Comparison of ENCODE assay signal across 19 cellular contexts in genomic region chr9:108884701-108885100, GRCh38. TPM values are rescaled to one million over a fixed set of nuclear protein-coding genes. Genes with fewer than 3 reads are reported as not detected.
DNase-seq lines count a peak whose midpoint lies in the region; ATAC-seq and TF ChIP-seq lines count a peak whose summit lies in the region.
"Had no signal": no experiment of that assay in that cellular context is flagged by ENCODE, and none has a peak within 500 bp of the region (broad histone marks: within the 10 kb centered on the region; RNA-seq: fewer than 3 reads in every experiment).

No MANE protein-coding gene starts in this region.

- intact Hi-C loops in activated CD4-positive, alpha-beta T cell treated with anti-CD3 and anti-CD28 coated beads for 36 hours (cut with DNase I, micrococcal nuclease), result loop anchor here in 1 of 2 experiments (5.0 kb wide), 1 partner anchor 233 kb away; the partner anchor contains the start of gene TMEM245
- intact Hi-C loops in aorta (cut with DNase I), result no loop called here

- CTCF ChIA-PET in activated CD4-positive, alpha-beta T cell treated with anti-CD3 and anti-CD28 coated beads for 36 hours (lab: Charles Lee), result interaction anchor here (0.9 kb wide), 1 partner anchor 1459 kb away, joined by 3 read pairs; no protein-coding TSS in a partner anchor

- H3K27ac ChIP-seq in hepatocyte (peak overlapping the region; percentile 80), aorta (ENCODE audit: low read depth in 1 of 2, low read length in 2 of 2) (no peak overlapping the region)
- H3K27ac ChIP-seq: 22Rv1, C4-2B, HL-60 had no signal

- peaks cover 43% of the 10 kb centered on the region for H3K36me3 Mint-ChIP-seq in activated CD4-positive, alpha-beta T cell treated with anti-CD3 and anti-CD28 coated beads for 36 hours (ENCODE audit: low read depth)
- H3K36me3 Mint-ChIP-seq in activated naive CD8-positive, alpha-beta T cell, result peaks cover 22% of the 10 kb centered on the region
- H3K36me3 Mint-ChIP-seq in activated naive CD8-positive, alpha-beta T cell treated with anti-CD3 and anti-CD28 coated beads for 36 hours, result peaks cover 37% of the 10 kb centered on the region
- peaks cover 92% of the 10 kb centered on the region for H3K36me3 Mint-ChIP-seq in stimulated activated effector memory CD8-positive, alpha-beta T cell treated with anti-CD3 and anti-CD28 coated beads, Interleukin-12 subunit alpha, Interleukin-12 subunit beta, amount 100 ng/mL, for 72 hours

- H4K20me1 ChIP-seq in hepatocyte (ENCODE audit: insufficient read depth, poor library complexity, severe bottlenecking), result no peaks in the 10 kb centered on the region

- no peak for ATAC-seq in activated CD4-positive, alpha-beta T cell treated with anti-CD3 and anti-CD28 coated beads for 36 hours
- ATAC-seq in stimulated activated effector memory CD8-positive, alpha-beta T cell treated with anti-CD3 and anti-CD28 coated beads, Interleukin-12 subunit alpha, Interleukin-12 subunit beta, amount 100 ng/mL, for 72 hours, result no peak
- ATAC-seq in aorta (ENCODE audit: low FRiP score), result no peak
- ATAC-seq: A549 had no signal

- H3K4me3 ChIP-seq in hepatocyte (no peak overlapping the region), aorta (ENCODE audit: low read length in 2 of 2) (no peak overlapping the region)
- H3K4me3 ChIP-seq: A549, HAP-1 had no signal

- H3K36me3 ChIP-seq in hepatocyte (replicated peaks; ENCODE audit: insufficient read depth, low read depth) (peaks cover 4% of the 10 kb centered on the region), aorta (ENCODE audit: control insufficient read depth in 1 of 2, insufficient read depth in 2 of 2, low read length in 1 of 2) (peaks cover 4 to 5% of the 10 kb centered on the region in 2 donors)

- no peaks in the 10 kb centered on the region for H3K27me3 Mint-ChIP-seq in activated CD4-positive, alpha-beta T cell treated with anti-CD3 and anti-CD28 coated beads for 36 hours
- H3K27me3 Mint-ChIP-seq in activated naive CD8-positive, alpha-beta T cell, result no peaks in the 10 kb centered on the region
- H3K27me3 Mint-ChIP-seq in activated naive CD8-positive, alpha-beta T cell treated with anti-CD3 and anti-CD28 coated beads for 36 hours, result no peaks in the 10 kb centered on the region
- H3K27me3 Mint-ChIP-seq: CD4-positive, alpha-beta T cell had no signal

- H3K4me3 Mint-ChIP-seq in activated CD4-positive, alpha-beta T cell treated with anti-CD3 and anti-CD28 coated beads for 36 hours, result no peak overlapping the region
- no peak overlapping the region for H3K4me3 Mint-ChIP-seq in activated naive CD8-positive, alpha-beta T cell
- H3K4me3 Mint-ChIP-seq in activated naive CD8-positive, alpha-beta T cell treated with anti-CD3 and anti-CD28 coated beads for 36 hours, result no peak overlapping the region
- no peak overlapping the region for H3K4me3 Mint-ChIP-seq in stimulated activated effector memory CD8-positive, alpha-beta T cell treated with anti-CD3 and anti-CD28 coated beads, Interleukin-12 subunit alpha, Interleukin-12 subunit beta, amount 100 ng/mL, for 72 hours
- H3K4me3 Mint-ChIP-seq: CD4-positive, alpha-beta T cell had no signal

- H3K4me1 ChIP-seq in hepatocyte (ENCODE audit: insufficient read depth) (peaks cover 22% of the 10 kb centered on the region), aorta (ENCODE audit: control insufficient read depth in 1 of 2, insufficient read depth in 2 of 2, low read length in 2 of 2) (peaks cover 0 to 2% of the 10 kb centered on the region in 2 donors)
- H3K4me1 ChIP-seq: Caco-2, HAP-1 had no signal

- H3K27me3 ChIP-seq in hepatocyte, result no peaks in the 10 kb centered on the region
- no peaks in the 10 kb centered on the region for H3K27me3 ChIP-seq in aorta (ENCODE audit: control insufficient read depth in 1 of 2, insufficient read depth in 2 of 2, low read length in 1 of 2)

- H3K9me3 ChIP-seq in hepatocyte (ENCODE audit: low read depth) (no peaks in the 10 kb centered on the region), aorta (ENCODE audit: control insufficient read depth, low read length) (no peaks in the 10 kb centered on the region)
- H3K9me3 ChIP-seq: A549, Caco-2, HAP-1 had no signal

- H3K27ac Mint-ChIP-seq in activated CD4-positive, alpha-beta T cell treated with anti-CD3 and anti-CD28 coated beads for 36 hours, result peak overlapping the region; percentile 40
- peak overlapping the region; percentile 46 for H3K27ac Mint-ChIP-seq in activated naive CD8-positive, alpha-beta T cell
- no peak overlapping the region for H3K27ac Mint-ChIP-seq in activated naive CD8-positive, alpha-beta T cell treated with anti-CD3 and anti-CD28 coated beads for 36 hours
- peak overlapping the region; percentile 88 for H3K27ac Mint-ChIP-seq in stimulated activated effector memory CD8-positive, alpha-beta T cell treated with anti-CD3 and anti-CD28 coated beads, Interleukin-12 subunit alpha, Interleukin-12 subunit beta, amount 100 ng/mL, for 72 hours
- H3K27ac Mint-ChIP-seq: CD4-positive, alpha-beta T cell had no signal

- peaks cover 17% of the 10 kb centered on the region for H3K4me1 Mint-ChIP-seq in activated CD4-positive, alpha-beta T cell treated with anti-CD3 and anti-CD28 coated beads for 36 hours
- peaks cover 22% of the 10 kb centered on the region for H3K4me1 Mint-ChIP-seq in activated naive CD8-positive, alpha-beta T cell (ENCODE audit: low read depth)
- H3K4me1 Mint-ChIP-seq in activated naive CD8-positive, alpha-beta T cell treated with anti-CD3 and anti-CD28 coated beads for 36 hours, result peaks cover 20% of the 10 kb centered on the region
- peaks cover 15% of the 10 kb centered on the region for H3K4me1 Mint-ChIP-seq in stimulated activated effector memory CD8-positive, alpha-beta T cell treated with anti-CD3 and anti-CD28 coated beads, Interleukin-12 subunit alpha, Interleukin-12 subunit beta, amount 100 ng/mL, for 72 hours

- POLR2A ChIA-PET in activated CD4-positive, alpha-beta T cell treated with anti-CD3 and anti-CD28 coated beads for 36 hours (lab: Charles Lee), result no interaction called here

- H2AFZ ChIP-seq in hepatocyte, result no peak overlapping the region

- no peak for TF ChIP-seq CTCF in hepatocyte (IDR thresholded peaks at IDR 0.05; ENCODE audit: poor library complexity)

- no peaks in the 10 kb centered on the region for H3K9me2 ChIP-seq in hepatocyte (replicated peaks; ENCODE audit: insufficient read depth)

- H3K4me2 ChIP-seq in hepatocyte, result peak overlapping the region; percentile 1

- WGBS in hepatocyte (ENCODE audit: low lambda C conversion rate, missing lambda C conversion rate), result 88% methylated on average over 3 of the region's 3 CpGs
- 89 to 90% methylated on average over 3 of the region's 3 CpGs for WGBS in aorta, 2 donors

- peaks cover 3% of the 10 kb centered on the region for H3K79me2 ChIP-seq in hepatocyte

- DNase-seq in activated CD4-positive, alpha-beta T cell treated with anti-CD3 and anti-CD28 coated beads for 36 hours, result no peak
- DNase-seq in activated CD4-positive, alpha-beta T cell treated with anti-CD3 and anti-CD28 coated beads for 4 hours, result no peak
- no peak for DNase-seq in activated naive CD8-positive, alpha-beta T cell treated with anti-CD3 and anti-CD28 coated beads for 36 hours
- DNase-seq in hepatocyte (ENCODE audit: low spot score) (no peak), aorta (no peak), T-helper 1 cell (no peak)
- no peak for DNase-seq in stimulated activated effector memory CD8-positive, alpha-beta T cell treated with anti-CD3 and anti-CD28 coated beads, Interleukin-12 subunit alpha, Interleukin-12 subunit beta, amount 100 ng/mL, for 72 hours (ENCODE audit: low spot score in 2 of 2)
- DNase-seq: AML-193; Caco-2; CD4-positive, alpha-beta T cell had no signal

- no peaks in the 10 kb centered on the region for H3K9me3 Mint-ChIP-seq in activated CD4-positive, alpha-beta T cell treated with anti-CD3 and anti-CD28 coated beads for 36 hours (ENCODE audit: low read depth)
- no peaks in the 10 kb centered on the region for H3K9me3 Mint-ChIP-seq in activated naive CD8-positive, alpha-beta T cell (ENCODE audit: low read depth)
- H3K9me3 Mint-ChIP-seq in activated naive CD8-positive, alpha-beta T cell treated with anti-CD3 and anti-CD28 coated beads for 36 hours, result peaks cover 2% of the 10 kb centered on the region
- no peaks in the 10 kb centered on the region for H3K9me3 Mint-ChIP-seq in stimulated activated effector memory CD8-positive, alpha-beta T cell treated with anti-CD3 and anti-CD28 coated beads, Interleukin-12 subunit alpha, Interleukin-12 subunit beta, amount 100 ng/mL, for 72 hours
- H3K9me3 Mint-ChIP-seq: CD4-positive, alpha-beta T cell had no signal

RNA-seq across cellular contexts. Expression of gene ACTL7A, which starts 22.6 kb away (rescaled TPM):
- not detected for total RNA-seq in activated CD4-positive, alpha-beta T cell treated with anti-CD3 and anti-CD28 coated beads for 36 hours
- not detected for total RNA-seq in activated naive CD8-positive, alpha-beta T cell treated with anti-CD3 and anti-CD28 coated beads for 36 hours
- total RNA-seq in hepatocyte (not detected in 2 replicates), aorta (not detected)
- polyA plus RNA-seq in hepatocyte (not detected in 2 replicates), aorta (not detected)
- total RNA-seq: Caco-2; CD4-positive, alpha-beta T cell; H1; HT1080 had no signal
- polyA plus RNA-seq: A549, BJ, H1 had no signal

RNA-seq across cellular contexts. Expression of gene ACTL7B, which starts 28.9 kb away (rescaled TPM):
- total RNA-seq in activated CD4-positive, alpha-beta T cell treated with anti-CD3 and anti-CD28 coated beads for 36 hours, result not detected
- not detected for total RNA-seq in activated naive CD8-positive, alpha-beta T cell treated with anti-CD3 and anti-CD28 coated beads for 36 hours
- total RNA-seq in hepatocyte (not detected in 2 replicates), aorta (not detected)
- polyA plus RNA-seq in hepatocyte (not detected in 2 replicates), aorta (not detected)
- total RNA-seq: Caco-2, H1, HT1080 had no signal
- polyA plus RNA-seq: A549, BJ, H1 had no signal

RNA-seq across cellular contexts. Expression of gene ELP1, which starts 49.2 kb away (rescaled TPM):
- total RNA-seq in activated CD4-positive, alpha-beta T cell treated with anti-CD3 and anti-CD28 coated beads for 36 hours, result 10 to 100 TPM; 31.1 to 58.0 TPM
- 10 to 100 TPM; 32.3 to 37.6 TPM for total RNA-seq in activated naive CD8-positive, alpha-beta T cell treated with anti-CD3 and anti-CD28 coated beads for 36 hours
- 49.7 and 68.6 TPM in 2 replicates for total RNA-seq in hepatocyte
- 20.9 and 34.8 TPM in 2 replicates for polyA plus RNA-seq in hepatocyte
- total RNA-seq in aorta, result 10 to 100 TPM; 13.9 to 19.5 TPM
- 10 to 100 TPM in 1 of 2 donors, 1 to 10 TPM in 1; 4.3 to 20.0 TPM for polyA plus RNA-seq in aorta

RNA-seq across cellular contexts. Expression of gene ABITRAM, which starts 49.5 kb away (rescaled TPM):
- total RNA-seq in activated CD4-positive, alpha-beta T cell treated with anti-CD3 and anti-CD28 coated beads for 36 hours, result 10 to 100 TPM; 12.2 to 15.4 TPM
- 10 to 100 TPM; 12.3 to 12.5 TPM for total RNA-seq in activated naive CD8-positive, alpha-beta T cell treated with anti-CD3 and anti-CD28 coated beads for 36 hours
- 13.7 and 16.4 TPM in 2 replicates for total RNA-seq in hepatocyte
- 19.7 and 24.4 TPM in 2 replicates for polyA plus RNA-seq in hepatocyte
- total RNA-seq in aorta, result 10 to 100 TPM in 1 of 2 donors, 1 to 10 TPM in 1; 8.3 to 11.1 TPM
- polyA plus RNA-seq in aorta, result 10 to 100 TPM in 1 of 2 donors, 1 to 10 TPM in 1; 8.9 to 20.4 TPM
